In the genomic region with DNA sequence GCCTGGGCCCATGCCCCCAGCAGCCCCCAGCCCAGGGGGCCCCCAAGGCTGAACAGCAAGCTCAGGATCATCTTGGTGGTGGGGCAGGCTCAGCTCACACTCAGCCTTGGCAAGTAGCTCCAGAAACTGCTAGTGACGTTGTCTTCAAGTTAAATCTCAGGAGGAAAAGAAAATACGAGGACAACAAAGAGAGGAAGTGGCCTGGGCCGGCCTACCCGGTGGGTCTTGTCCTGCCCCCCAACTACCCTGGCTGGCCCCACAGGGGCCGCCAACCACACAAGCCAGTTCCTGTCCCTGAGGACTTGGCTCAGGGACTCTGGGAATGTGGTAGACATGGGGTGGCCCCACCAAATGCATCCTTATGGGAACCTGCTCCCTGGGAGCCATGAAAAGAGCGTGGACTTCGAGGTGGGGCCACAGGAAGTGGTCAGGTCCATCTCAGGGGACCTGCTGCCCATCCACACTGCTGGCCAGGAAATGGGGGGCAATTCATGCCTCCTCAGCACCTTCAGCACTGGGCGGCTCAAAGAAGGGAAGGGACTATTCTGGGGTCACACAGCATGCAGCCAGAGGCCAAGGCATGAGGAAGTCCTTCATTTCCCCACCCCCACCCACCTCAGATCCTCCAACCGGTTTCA, we compare ENCODE assay signal across 11 cellular contexts. TPM values are rescaled to one million over a fixed set of nuclear protein-coding genes. Genes with fewer than 3 reads are reported as not detected.
DNase-seq lines count a peak whose midpoint lies in the region; ATAC-seq and TF ChIP-seq lines count a peak whose summit lies in the region.
"Had no signal": no experiment of that assay in that cellular context is flagged by ENCODE, and none has a peak within 500 bp of the region (broad histone marks: within the 10 kb centered on the region; RNA-seq: fewer than 3 reads in every experiment).

A gene with protein sequence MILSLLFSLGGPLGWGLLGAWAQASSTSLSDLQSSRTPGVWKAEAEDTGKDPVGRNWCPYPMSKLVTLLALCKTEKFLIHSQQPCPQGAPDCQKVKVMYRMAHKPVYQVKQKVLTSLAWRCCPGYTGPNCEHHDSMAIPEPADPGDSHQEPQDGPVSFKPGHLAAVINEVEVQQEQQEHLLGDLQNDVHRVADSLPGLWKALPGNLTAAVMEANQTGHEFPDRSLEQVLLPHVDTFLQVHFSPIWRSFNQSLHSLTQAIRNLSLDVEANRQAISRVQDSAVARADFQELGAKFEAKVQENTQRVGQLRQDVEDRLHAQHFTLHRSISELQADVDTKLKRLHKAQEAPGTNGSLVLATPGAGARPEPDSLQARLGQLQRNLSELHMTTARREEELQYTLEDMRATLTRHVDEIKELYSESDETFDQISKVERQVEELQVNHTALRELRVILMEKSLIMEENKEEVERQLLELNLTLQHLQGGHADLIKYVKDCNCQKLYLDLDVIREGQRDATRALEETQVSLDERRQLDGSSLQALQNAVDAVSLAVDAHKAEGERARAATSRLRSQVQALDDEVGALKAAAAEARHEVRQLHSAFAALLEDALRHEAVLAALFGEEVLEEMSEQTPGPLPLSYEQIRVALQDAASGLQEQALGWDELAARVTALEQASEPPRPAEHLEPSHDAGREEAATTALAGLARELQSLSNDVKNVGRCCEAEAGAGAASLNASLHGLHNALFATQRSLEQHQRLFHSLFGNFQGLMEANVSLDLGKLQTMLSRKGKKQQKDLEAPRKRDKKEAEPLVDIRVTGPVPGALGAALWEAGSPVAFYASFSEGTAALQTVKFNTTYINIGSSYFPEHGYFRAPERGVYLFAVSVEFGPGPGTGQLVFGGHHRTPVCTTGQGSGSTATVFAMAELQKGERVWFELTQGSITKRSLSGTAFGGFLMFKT (minus strand): TSS at position 145 of the 638 bp plus-strand sequence. CDS start 74 bp downstream, at position 71.

- H3K36me3 ChIP-seq in mesodermal cell (ENCODE audit: control insufficient read depth, insufficient read depth, low read length) (peaks cover 4% of the 10 kb centered on the region), thoracic aorta (no peaks in the 10 kb centered on the region)

- 75 to 85% methylated on average over 4 to 7 of the region's 9 CpGs for WGBS in mesodermal cell (ENCODE audit: insufficient coverage in 2 of 2), 2 experiments

- no peak for ATAC-seq in thoracic aorta (ENCODE audit: insufficient number of reproducible peaks, low FRiP score, low read depth)
- ATAC-seq in HG02610 (IDR thresholded peaks at IDR 0.05; ENCODE audit: unreplicated experiment), result no peak
- ATAC-seq: activated naive CD8-positive, alpha-beta T cell treated with anti-CD3 and anti-CD28 coated beads, Interleukin-2, amount 50 U/mL, for 24 hours had no signal

- POLR2A ChIA-PET in RWPE1 (lab: Yijun Ruan, JAX; ENCODE audit: low non-redundant PET), result no interaction called here

- H3K4me1 ChIP-seq in mesodermal cell (ENCODE audit: control insufficient read depth, insufficient read depth, low read length, poor library complexity, severe bottlenecking) (peaks cover 55% of the 10 kb centered on the region), thoracic aorta (ENCODE audit: control insufficient read depth in 1 of 2, low read depth in 2 of 2) (peaks cover 64 to 83% of the 10 kb centered on the region in 2 donors)

- H3K27me3 ChIP-seq in thoracic aorta (replicated peaks; ENCODE audit: insufficient read depth), result no peaks in the 10 kb centered on the region

- H3K4me3 ChIP-seq in mesodermal cell (ENCODE audit: extremely low read depth, insufficient read depth, low read length, poor library complexity, severe bottlenecking) (peak within 1 kb of the TSS; percentile 30), thoracic aorta (peak within 1 kb of the TSS; percentile 54)

- TF ChIP-seq CTCF in RWPE1 (conservative IDR thresholded peaks at IDR 0.05; ENCODE audit: low read depth) (no peak), thoracic aorta (IDR thresholded peaks at IDR 0.05) (no peak)

- peak within 1 kb of the TSS; percentile 83 for H3K27ac ChIP-seq in RWPE1
- peak within 1 kb of the TSS; percentile 68 for H3K27ac ChIP-seq in epithelial cell of prostate
- peak within 1 kb of the TSS; percentile 49 for H3K27ac ChIP-seq in mesodermal cell (ENCODE audit: low read depth, low read length, severe bottlenecking)
- H3K27ac ChIP-seq in thoracic aorta, result peak within 1 kb of the TSS; percentile 92 to 97

- CTCF ChIA-PET in RWPE1 (lab: Yijun Ruan, JAX), result interaction anchor here (0.6 to 2.1 kb wide), 3 partner anchors 9 to 18 kb away, joined by 5 to 8 read pairs (median 7); no protein-coding TSS in a partner anchor

- H3K9me3 ChIP-seq in mesodermal cell (ENCODE audit: control insufficient read depth, low read length) (peaks cover 15% of the 10 kb centered on the region), thoracic aorta (no peaks in the 10 kb centered on the region)

- no peak for DNase-seq in RWPE1 (ENCODE audit: low spot score)
- no peak for DNase-seq in epithelial cell of prostate (ENCODE audit: low read depth, low spot score)
- no peak for DNase-seq in thoracic aorta (ENCODE audit: low spot score)
- DNase-seq in NCI-H446 treated with DMSO at 0.1 percent for 48 hours (lab: John Stamatoyannopoulos, UW), result no peak
- no peak for DNase-seq in NOMO-1 treated with dmso at 0.1 percent for 144 hours (lab: John Stamatoyannopoulos, UW; ENCODE audit: unreplicated experiment)
- no peak for DNase-seq in NCI-H1048 (lab: John Stamatoyannopoulos, UW)
- DNase-seq: activated CD4-positive, alpha-beta T cell treated with anti-CD3 and anti-CD28 coated beads, Interleukin-2, amount 50 U/mL, for 48 hours; activated naive CD8-positive, alpha-beta T cell treated with anti-CD3 and anti-CD28 coated beads, Interleukin-2, amount 50 U/mL, for 24 hours had no signal

RNA-seq across cellular contexts. Expression of the gene that starts here (rescaled TPM):
- polyA plus RNA-seq in mesodermal cell (2013, experiment 1 of 2), result 46.3 TPM
- 27.6 TPM for polyA plus RNA-seq in mesodermal cell (2013, experiment 2 of 2)
- total RNA-seq in thoracic aorta, result 10 to 100 TPM; 49.4 to 55.0 TPM
- total RNA-seq: osteocyte had no signal
